9 cellular contexts compared by ENCODE assay signal in the genomic region with DNA sequence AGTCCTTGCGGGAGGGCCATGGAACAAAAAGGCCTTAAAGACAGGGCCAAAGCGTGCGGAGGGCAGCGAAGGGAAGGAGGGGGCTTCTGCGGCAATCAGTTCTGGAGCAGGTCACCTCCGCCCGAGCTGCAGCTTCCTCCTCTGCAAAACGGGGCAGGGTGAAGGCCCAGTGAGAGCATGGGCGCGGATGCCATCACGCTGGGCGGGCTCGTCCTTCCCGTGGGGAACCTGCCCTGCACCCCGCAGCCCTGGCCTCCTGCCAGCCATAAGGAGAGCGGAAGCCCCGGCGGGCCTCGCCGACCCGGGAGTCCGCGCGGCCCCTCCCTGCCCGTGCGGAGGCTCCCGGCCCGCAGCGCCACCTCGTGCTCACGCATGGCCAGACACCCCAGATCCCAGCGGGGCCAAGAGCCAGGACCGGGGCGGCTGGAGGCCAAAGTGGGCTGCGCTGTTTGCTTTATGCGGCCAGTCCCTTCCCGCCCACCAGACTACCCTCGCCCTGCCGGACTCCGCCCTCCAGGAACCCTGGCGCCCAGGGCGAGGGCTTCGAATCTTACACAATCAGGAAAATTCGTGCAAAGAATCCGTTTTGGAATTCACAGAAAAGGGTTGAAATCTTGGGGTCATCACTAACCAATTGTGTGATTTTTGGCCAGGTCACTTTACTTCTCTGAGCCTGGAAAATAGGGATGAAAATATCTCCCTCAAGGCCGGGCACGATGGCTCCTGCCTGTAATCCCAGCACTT. TPM values are rescaled to one million over a fixed set of nuclear protein-coding genes. Genes with fewer than 3 reads are reported as not detected.
DNase-seq lines count a peak whose midpoint lies in the region; ATAC-seq, FAIRE-seq and TF ChIP-seq lines count a peak whose summit lies in the region.
"Had no signal": no experiment of that assay in that cellular context is flagged by ENCODE, and none has a peak within 500 bp of the region (broad histone marks: within the 10 kb centered on the region; RNA-seq: fewer than 3 reads in every experiment).

No MANE protein-coding gene starts in this region.

- no peaks in the 10 kb centered on the region for H3K9me3 Mint-ChIP-seq in activated CD4-positive, alpha-beta T cell treated with anti-CD3 and anti-CD28 coated beads, Interleukin-2, amount 10 ng/mL, durations not matched to agents 7 days and 5 days

- intact Hi-C loops in HepG2 (cut with micrococcal nuclease; ENCODE audit: unreplicated experiment), result loop anchor here (1.0 to 2.0 kb wide), 2 partner anchors 14 to 65 kb away; no protein-coding TSS in a partner anchor

- CTCF ChIA-PET in GM10248 (lab: Yijun Ruan, JAX), result interaction anchor here (0.6 to 7.6 kb wide), 24 partner anchors 9 to 591 kb away, joined by 3 to 75 read pairs (median 6); no protein-coding TSS in a partner anchor
- CTCF ChIA-PET in activated CD4-positive, alpha-beta T cell treated with anti-CD3 and anti-CD28 coated beads, Interleukin-2, amount 10 ng/mL, durations not matched to agents 7 days and 5 days (lab: Charles Lee), result interaction anchor here (0.6 to 2.4 kb wide), 13 partner anchors 9 to 355 kb away, joined by 3 to 10 read pairs (median 3); no protein-coding TSS in a partner anchor
- CTCF ChIA-PET in HepG2 (lab: Yijun Ruan, JAX; ENCODE audit: low intra/inter-chr PET ratio, low total read pairs), result interaction anchor here (1.1 to 2.1 kb wide), 2 partner anchors 39 to 66 kb away, joined by 4 to 26 read pairs; no protein-coding TSS in a partner anchor

- peaks cover 11% of the 10 kb centered on the region for H3K27me3 Mint-ChIP-seq in activated CD4-positive, alpha-beta T cell treated with anti-CD3 and anti-CD28 coated beads, Interleukin-2, amount 10 ng/mL, durations not matched to agents 7 days and 5 days

- DNase-seq in GM10248 (ENCODE audit: extremely low spot score) (peak; percentile 90), NCI-H2227 treated with DMSO at 0.1 percent for 48 hours (lab: John Stamatoyannopoulos, UW) (peak; percentile 19), dedifferentiated amniotic fluid mesenchymal stem cell (ENCODE audit: extremely low spot score) (peak; percentile 52), HepG2 (ENCODE audit: low spot score) (peak; percentile 81), kidney glomerular epithelial cell (lab: John Stamatoyannopoulos, UW) (no peak)
- peak; percentile 75 for DNase-seq in activated CD4-positive, alpha-beta T cell treated with anti-CD3 and anti-CD28 coated beads, Interleukin-2, amount 10 ng/mL, durations not matched to agents 7 days and 5 days
- DNase-seq in stimulated activated CD4-positive, alpha-beta T cell treated with anti-CD3 and anti-CD28 coated beads, Interleukin-4, amount 100 ng/mL, for 24 hours, result peak; percentile 69

- H3K27me3 ChIP-seq in HepG2 (ENCODE audit: control insufficient read depth in 1 of 2, insufficient read depth in 2 of 2, low read length in 2 of 2), result no peaks in the 10 kb centered on the region; a peak in 2 of 5 replicates

- peaks cover 13% of the 10 kb centered on the region for H3K79me2 ChIP-seq in HepG2 (ENCODE audit: insufficient read depth, low read length)

- WGBS in HepG2 (ENCODE audit: low lambda C conversion rate), result 31% methylated on average over 18 of the region's 47 CpGs

- in situ Hi-C loops in HepG2 (cut with HindIII; ENCODE audit: extremely low pct_ligation_motif_present, low pct_unique_long_range_greater_than_20kb), result loop anchor here (10.0 kb wide), 1 partner anchor 54 kb away; no protein-coding TSS in a partner anchor

- H3K4me3 Mint-ChIP-seq in activated CD4-positive, alpha-beta T cell treated with anti-CD3 and anti-CD28 coated beads, Interleukin-2, amount 10 ng/mL, durations not matched to agents 7 days and 5 days, result no peak overlapping the region

- H3K4me1 ChIP-seq in HepG2 (ENCODE audit: insufficient read depth, low read length), result peaks cover 63% of the 10 kb centered on the region

- peak; percentile 99 for TF ChIP-seq RAD21 in HepG2 (CRISPR knock-in tag; IDR thresholded peaks at IDR 0.05)

- BruUV-seq in HepG2 (replicated peaks; lab: Mats Ljungman, UMichigan), result no TSS peak

- TF ChIP-seq EP300 in HepG2 (IDR thresholded peaks at IDR 0.05; ENCODE audit: low read depth in 2 of 2, low read length in 2 of 2) (peak in 1 of 2 experiments; percentile 44; a peak in 1 of 4 replicates), HepG2 (CRISPR knock-in tag; IDR thresholded peaks at IDR 0.05; ENCODE audit: borderline replicate concordance) (no peak)

- H3K4me1 Mint-ChIP-seq in activated CD4-positive, alpha-beta T cell treated with anti-CD3 and anti-CD28 coated beads, Interleukin-2, amount 10 ng/mL, durations not matched to agents 7 days and 5 days, result peaks cover 22% of the 10 kb centered on the region

- peak overlapping the region; percentile 50 for H3K4me2 ChIP-seq in HepG2 (ENCODE audit: low read depth, low read length)

- 0 out of 2 replicates have a peak, but pooled peaks cover 17% of the 10 kb centered on the region for H4K20me1 ChIP-seq in HepG2 (ENCODE audit: insufficient read depth, low read length)

- TF ChIP-seq CTCF in GM10248 (IDR thresholded peaks at IDR 0.05; ENCODE audit: control extremely low read depth, extremely low read depth, low read depth, missing control alignments) (peak; percentile 89), HepG2 (CRISPR knock-in tag; IDR thresholded peaks at IDR 0.05) (peak; percentile 96)

- no peak overlapping the region for H3K27ac ChIP-seq in HepG2 (ENCODE audit: extremely low read length, insufficient read depth, low read length)

- peak overlapping the region; percentile 25 for H3K27ac Mint-ChIP-seq in activated CD4-positive, alpha-beta T cell treated with anti-CD3 and anti-CD28 coated beads, Interleukin-2, amount 10 ng/mL, durations not matched to agents 7 days and 5 days

- H3K9me3 ChIP-seq in HepG2 (ENCODE audit: low read length), result no peaks in the 10 kb centered on the region

- H3K36me3 ChIP-seq in HepG2 (replicated peaks in 1 of 2; ENCODE audit: control insufficient read depth in 1 of 2, insufficient read depth in 2 of 2, low read length in 2 of 2), result peaks cover 0 to 27% of the 10 kb centered on the region in 2 experiments; a peak in 3 of 5 replicates

- H3K9ac ChIP-seq in HepG2 (ENCODE audit: insufficient read depth, low read depth, low read length), result no peak overlapping the region

- peak; percentile 70 for FAIRE-seq in HepG2 (lab: Jason Lieb, UNC)

- 0 out of 4 replicates have a peak, but pooled peaks of 1 of the 2 experiments have one; percentile 25 for TF ChIP-seq POLR2A in HepG2 (IDR thresholded peaks at IDR 0.05; ENCODE audit: insufficient read depth in 1 of 2, low read depth in 2 of 2, low read length in 2 of 2)

- H2AFZ ChIP-seq in HepG2 (ENCODE audit: low read length), result no peak overlapping the region

- H3K4me3 ChIP-seq in HepG2 (replicated peaks in 1 of 3; ENCODE audit: insufficient read depth in 1 of 3, low read depth in 2 of 3, low read length in 3 of 3), result no peak overlapping the region; a peak in 1 of 6 replicates

- no peaks in the 10 kb centered on the region for H3K36me3 Mint-ChIP-seq in activated CD4-positive, alpha-beta T cell treated with anti-CD3 and anti-CD28 coated beads, Interleukin-2, amount 10 ng/mL, durations not matched to agents 7 days and 5 days (ENCODE audit: low read depth)

- ATAC-seq in HG02623 (IDR thresholded peaks at IDR 0.05; ENCODE audit: unreplicated experiment) (peak; percentile 82), HepG2 (peak; percentile 88)

- POLR2A ChIA-PET in GM10248 (lab: Yijun Ruan, JAX), result no interaction called here
- POLR2A ChIA-PET in activated CD4-positive, alpha-beta T cell treated with anti-CD3 and anti-CD28 coated beads, Interleukin-2, amount 10 ng/mL, durations not matched to agents 7 days and 5 days (lab: Charles Lee), result interaction anchor here (1.1 kb wide), 1 partner anchor 65 kb away, joined by 3 read pairs; no protein-coding TSS in a partner anchor
- POLR2A ChIA-PET in HepG2 (lab: Yijun Ruan, JAX), result interaction anchor here (0.6 to 2.0 kb wide), 3 partner anchors 18 to 65 kb away, joined by 3 to 5 read pairs (median 5); no protein-coding TSS in a partner anchor

TF ChIP-seq in HepG2, 621 proteins besides CTCF, POLR2A, EP300 and RAD21 (continues in another document):
- TF ChIP-seq ARNTL (CRISPR knock-in tag; IDR thresholded peaks at IDR 0.05), result peak; percentile 62; the same call in 1 of the 2 replicates
- no peak for TF ChIP-seq RBM39 (IDR thresholded peaks at IDR 0.05; ENCODE audit: low read depth, low read length, poor library complexity, severe bottlenecking)
- peak; percentile 83; the same call in 1 of the 2 replicates for TF ChIP-seq GABPB1 (CRISPR knock-in tag; IDR thresholded peaks at IDR 0.05)
- no peak for TF ChIP-seq ATRX (CRISPR knock-in tag; IDR thresholded peaks at IDR 0.05; ENCODE audit: borderline replicate concordance)

RNA-seq across cellular contexts. Expression of gene TSKU, which starts 16.1 kb away (rescaled TPM):
- 1 to 10 TPM in 1 of 2 experiments, under 1 TPM in 1; 0.99 to 1.3 TPM for total RNA-seq in activated CD4-positive, alpha-beta T cell treated with anti-CD3 and anti-CD28 coated beads, Interleukin-2, amount 10 ng/mL, durations not matched to agents 7 days and 5 days
- total RNA-seq in HepG2 (2016; rRNA removed; fragmentation: Illumina TruSeq; extraction: Trizol), result 11.9 and 21.4 TPM in 2 replicates
- 7.5 TPM in 2 replicates for total RNA-seq in HepG2 (2016; cell fraction: cytosol; rRNA removed; fragmentation: Illumina TruSeq; extraction: Trizol; ENCODE audit: low read depth)
- 10.8 and 20.0 TPM in 2 replicates for total RNA-seq in HepG2 (2016; cell fraction: insoluble cytoplasmic fraction; rRNA removed; fragmentation: Illumina TruSeq; extraction: Trizol)
- total RNA-seq in HepG2 (2016; cell fraction: membrane; rRNA removed; fragmentation: Illumina TruSeq; extraction: Trizol), result 20.4 and 22.9 TPM in 2 replicates
- total RNA-seq in HepG2 (2016; cell fraction: nucleus; rRNA removed; fragmentation: Illumina TruSeq; extraction: Trizol), result 19.5 and 22.7 TPM in 2 replicates
- 20.3 and 27.9 TPM in 2 replicates for polyA plus RNA-seq in HepG2 (2011; rRNA removed)
- polyA plus RNA-seq in HepG2 (2011; cell fraction: cytosol; rRNA removed), result 17.7 and 23.1 TPM in 2 replicates
- polyA plus RNA-seq in HepG2 (2011; cell fraction: nucleus; rRNA removed), result 18.1 and 21.0 TPM in 2 replicates
- polyA plus RNA-seq in HepG2 (2012), result 12.6 and 19.6 TPM in 2 replicates
- 8.7 and 9.4 TPM in 2 replicates for polyA plus RNA-seq in HepG2 (2016; cell fraction: cytosol; fragmentation: Illumina TruSeq; extraction: Trizol; ENCODE audit: low read depth)
- 14.2 and 18.9 TPM in 2 replicates for polyA plus RNA-seq in HepG2 (2016; cell fraction: insoluble cytoplasmic fraction; fragmentation: Illumina TruSeq; extraction: Trizol; ENCODE audit: low read depth)
- 23.1 and 23.6 TPM in 2 replicates for polyA plus RNA-seq in HepG2 (2016; cell fraction: membrane; fragmentation: Illumina TruSeq; extraction: Trizol; ENCODE audit: low read depth)
- 30.1 and 34.2 TPM in 2 replicates for polyA plus RNA-seq in HepG2 (2016; cell fraction: nucleus; fragmentation: Illumina TruSeq; extraction: Trizol; ENCODE audit: insufficient read depth, low read depth)
- polyA minus RNA-seq in HepG2 (2011; rRNA and poly(A)+ RNA removed; ENCODE audit: low replicate concordance), result 66.3 and 74.4 TPM in 2 replicates
- 16.7 and 18.5 TPM in 2 replicates for polyA minus RNA-seq in HepG2 (2011; cell fraction: cytosol; rRNA and poly(A)+ RNA removed)
- polyA minus RNA-seq in HepG2 (2011; cell fraction: nucleus; rRNA and poly(A)+ RNA removed), result 11.3 and 15.5 TPM in 2 replicates
- total RNA-seq: mononuclear cell had no signal
